Comparison of ENCODE assay signal across 8 cellular contexts in genomic region chr19:41397086-41398041, GRCh38. TPM values are rescaled to one million over a fixed set of nuclear protein-coding genes. Genes with fewer than 3 reads are reported as not detected.
DNase-seq lines count a peak whose midpoint lies in the region; ATAC-seq and TF ChIP-seq lines count a peak whose summit lies in the region.

Gene BCKDHA, plus strand, starts transcription at chr19:41397818. Its CDS starts 10 bp downstream, at chr19:41397828.
Gene EXOSC5, minus strand, starts transcription at chr19:41397359. Its CDS starts 31 bp downstream, at chr19:41397328.

- H3K9me3 ChIP-seq in Peyer's patch: no peaks in the 10 kb centered on the region
- no peaks in the 10 kb centered on the region for H3K9me3 ChIP-seq in esophagus (ENCODE audit: control insufficient read depth in 2 of 2, insufficient read depth in 1 of 2, low read depth in 1 of 2, low read length in 1 of 2)
- no peaks in the 10 kb centered on the region for H3K9me3 ChIP-seq in mucosa of stomach (ENCODE audit: control insufficient read depth, low read length)

- 0 to 1% methylated on average over 50 of the region's 50 CpGs for WGBS in esophagus, 2 donors

- H4K20me1 ChIP-seq in KMS-11 (ENCODE audit: insufficient read depth): no peaks in the 10 kb centered on the region

- no peaks in the 10 kb centered on the region for H3K27me3 ChIP-seq in KMS-11 (ENCODE audit: insufficient read depth, low read depth)
- no peaks in the 10 kb centered on the region for H3K27me3 ChIP-seq in Peyer's patch
- H3K27me3 ChIP-seq in esophagus (ENCODE audit: control insufficient read depth in 1 of 2, insufficient read depth in 2 of 2, low read length in 2 of 2): no peaks in the 10 kb centered on the region
- no peaks in the 10 kb centered on the region for H3K27me3 ChIP-seq in mucosa of stomach (ENCODE audit: control insufficient read depth, insufficient read depth, low read length)

- H2AFZ ChIP-seq in KMS-11 (ENCODE audit: low read depth): peak within 1 kb of the TSS; percentile 50; the same call in 1 of the 2 replicates

- peak within 1 kb of the TSS; percentile 83 for H3K4me2 ChIP-seq in KMS-11

- H3K4me3 ChIP-seq in KMS-11 (IDR thresholded peaks at IDR 0.05; ENCODE audit: insufficient read depth, low read depth, low read length) (no peak within 1 kb of the TSS), Peyer's patch (peak within 1 kb of the TSS; percentile 89 to 99 (median 92)), esophagus (ENCODE audit: low read depth in 1 of 2, low read length in 2 of 2) (peak within 1 kb of the TSS; percentile 94 to 97), mucosa of stomach (ENCODE audit: low read length) (peak within 1 kb of the TSS; percentile 95)

- TF ChIP-seq POLR2A in Peyer's patch (IDR thresholded peaks at IDR 0.05): peak; percentile 29 to 62

- H3K9ac ChIP-seq in KMS-11: peak within 1 kb of the TSS; percentile 85
- H3K9ac ChIP-seq in mucosa of stomach (ENCODE audit: low read length): peak within 1 kb of the TSS; percentile 88

- H3K4me1 ChIP-seq in KMS-11 (ENCODE audit: low read depth, poor library complexity, severe bottlenecking): peaks cover 43% of the 10 kb centered on the region
- H3K4me1 ChIP-seq in Peyer's patch: peaks cover 0 to 19% (median 4%) of the 10 kb centered on the region in 4 donors
- peaks cover 0 to 6% of the 10 kb centered on the region in 2 donors for H3K4me1 ChIP-seq in esophagus (ENCODE audit: control insufficient read depth in 2 of 2, insufficient read depth in 2 of 2, low read length in 1 of 2)
- peaks cover 8% of the 10 kb centered on the region for H3K4me1 ChIP-seq in mucosa of stomach (ENCODE audit: control insufficient read depth, insufficient read depth, low read length)

- no peaks in the 10 kb centered on the region for H3K36me3 ChIP-seq in KMS-11 (ENCODE audit: insufficient read depth)
- H3K36me3 ChIP-seq in Peyer's patch: peaks cover 0 to 5% (median 0%) of the 10 kb centered on the region in 3 donors
- H3K36me3 ChIP-seq in esophagus (ENCODE audit: control insufficient read depth in 2 of 2, insufficient read depth in 2 of 2, low read length in 1 of 2): no peaks in the 10 kb centered on the region
- no peaks in the 10 kb centered on the region for H3K36me3 ChIP-seq in mucosa of stomach (ENCODE audit: control insufficient read depth, insufficient read depth, low read length)

- H3K27ac ChIP-seq in KMS-11: peak within 1 kb of the TSS; percentile 78
- peak within 1 kb of the TSS; percentile 85 to 97 (median 86) for H3K27ac ChIP-seq in Peyer's patch
- H3K27ac ChIP-seq in esophagus (ENCODE audit: low read depth in 2 of 2, low read length in 1 of 2): peak within 1 kb of the TSS; percentile 85 to 90

- DNase-seq in DMS53 treated with DMSO at 0.1 percent for 48 hours (lab: John Stamatoyannopoulos, UW; ENCODE audit: unreplicated experiment) (peak; percentile 99), Peyer's patch (peak; percentile 98 to 100 (median 99))
- DNase-seq in activated T-cell treated with anti-CD3 and anti-CD28 coated beads, Interleukin-2, amount 50 U/mL, for 48 hours: peak; percentile 99
- peak; percentile 95 to 96 for DNase-seq in stimulated activated CD8-positive, alpha-beta memory T cell treated with anti-CD3 and anti-CD28 coated beads, Interleukin-7, amount 100 ng/mL, for 1 hour (ENCODE audit: low read depth in 2 of 2)

- TF ChIP-seq CTCF in KMS-11 (conservative IDR thresholded peaks at IDR 0.05; ENCODE audit: low read depth, low read length): no peak
- peak in 3 of 6 experiments; percentile 2 to 24 (median 17) for TF ChIP-seq CTCF in Peyer's patch (IDR thresholded peaks at IDR 0.05)

- ATAC-seq in GM21737 (IDR thresholded peaks at IDR 0.05; ENCODE audit: unreplicated experiment): peak; percentile 90

- H3K79me2 ChIP-seq in KMS-11 (ENCODE audit: insufficient read depth, low read depth): peaks cover 70% of the 10 kb centered on the region

RNA-seq across cellular contexts. Expression of gene BCKDHA, which starts in this region (rescaled TPM):
- 10 to 100 TPM; 23.9 to 41.7 (median 30.7) TPM for total RNA-seq in Peyer's patch
- polyA plus RNA-seq in esophagus: 10 to 100 TPM; 37.0 to 61.8 TPM

RNA-seq across cellular contexts. Expression of gene EXOSC5, which starts in this region (rescaled TPM):
- 10 to 100 TPM in 2 of 4 donors, 1 to 10 TPM in 2; 5.4 to 12.4 (median 10.0) TPM for total RNA-seq in Peyer's patch
- polyA plus RNA-seq in esophagus: 10 to 100 TPM; 26.3 to 31.9 TPM
